In genomic region chr2:201483337-201483736, GRCh38 we compare ENCODE assay signal across 25 cellular contexts.
"Had no signal": no experiment of that assay in that cellular context is flagged by ENCODE, and none has a peak within 500 bp of the region (broad histone marks: within the 10 kb centered on the region; RNA-seq: fewer than 3 reads in every experiment).

No MANE protein-coding gene starts in this region.

- H3K9me3 ChIP-seq: adrenal gland, body of pancreas, ovary, sigmoid colon, thoracic aorta had no signal

- H3K27me3 ChIP-seq: adrenal gland, body of pancreas, dorsolateral prefrontal cortex, ovary, sigmoid colon had no signal

- H3K36me3 ChIP-seq: ovary had no signal

- ATAC-seq: body of pancreas; effector memory CD8-positive, alpha-beta T cell; stimulated activated effector memory CD8-positive, alpha-beta T cell treated with anti-CD3 and anti-CD28 coated beads, Interleukin-12 subunit alpha, Interleukin-12 subunit beta, amount 100 ng/mL, for 72 hours; T-helper 17 cell had no signal

- H3K27ac ChIP-seq: adrenal gland, body of pancreas, coronary artery, ovary, sigmoid colon, thoracic aorta had no signal

- H3K4me1 ChIP-seq: body of pancreas, sigmoid colon had no signal

- H3K4me3 ChIP-seq: adrenal gland, body of pancreas, coronary artery, dorsolateral prefrontal cortex, ovary, sigmoid colon, thoracic aorta had no signal

- DNase-seq: activated CD4-positive, alpha-beta memory T cell treated with anti-CD3 and anti-CD28 coated beads for 36 hours; activated CD4-positive, alpha-beta T cell treated with anti-CD3 and anti-CD28 coated beads, Interleukin-2, amount 10 ng/mL, durations not matched to agents 24 days and 14 days; activated CD4-positive, CD25-positive, alpha-beta regulatory T cell treated with anti-CD3 and anti-CD28 coated beads, Interleukin-2, amount 50 U/mL, for 72 hours; activated CD8-positive, alpha-beta memory T cell treated with anti-CD3 and anti-CD28 coated beads, Interleukin-2, amount 50 U/mL, for 4 hours; activated effector memory CD4-positive, alpha-beta T cell treated with anti-CD3 and anti-CD28 coated beads, Interleukin-2, amount 50 U/mL, for 16 hours; activated naive CD4-positive, alpha-beta T cell treated with anti-CD3 and anti-CD28 coated beads for 36 hours; activated naive CD8-positive, alpha-beta T cell treated with anti-CD3 and anti-CD28 coated beads for 36 hours; activated T-cell treated with anti-CD3 and anti-CD28 coated beads, Interleukin-2, amount 50 U/mL, for 1 hour; adrenal gland; aorta; body of pancreas; dorsolateral prefrontal cortex; effector memory CD8-positive, alpha-beta T cell; glutamatergic neuron; naive B cell; ovary; sigmoid colon; small intestine; stimulated activated CD4-positive, alpha-beta T cell treated with anti-CD3 and anti-CD28 coated beads, Interleukin-4, amount 100 ng/mL, for 24 hours; T-helper 17 cell; T1000; trophoblast cell had no signal
